In genomic region chr5:164000819-164001218, GRCh38 we compare ENCODE assay signal across 1 cellular context.
TF ChIP-seq lines count a peak whose summit lies in the region.

No MANE protein-coding gene starts in this region.

TF ChIP-seq in SK-N-SH, 30 proteins besides CTCF, POLR2A, EP300 and RAD21 (continued from another document):
- TF ChIP-seq MEF2A (IDR thresholded peaks at IDR 0.05; ENCODE audit: borderline replicate concordance, low read depth) (no peak), SMC3 (IDR thresholded peaks at IDR 0.05; ENCODE audit: low read depth, low read length) (no peak)
